ENCODE assay signal across 21 cellular contexts in genomic region chr11:76801736-76802135, GRCh38. TPM values are rescaled to one million over a fixed set of nuclear protein-coding genes. Genes with fewer than 3 reads are reported as not detected.
DNase-seq lines count a peak whose midpoint lies in the region; ATAC-seq and TF ChIP-seq lines count a peak whose summit lies in the region.
"Had no signal": no experiment of that assay in that cellular context is flagged by ENCODE, and none has a peak within 500 bp of the region (broad histone marks: within the 10 kb centered on the region; RNA-seq: fewer than 3 reads in every experiment).

No MANE protein-coding gene starts in this region.

- H3K9me3 ChIP-seq in vagina: no peaks in the 10 kb centered on the region
- H3K9me3 ChIP-seq: BLaER1, SJCRH30, suprapubic skin had no signal

- POLR2A ChIA-PET in activated CD4-positive, alpha-beta T cell treated with anti-CD3 and anti-CD28 coated beads, Interleukin-2, amount 10 ng/mL, durations not matched to agents 7 days and 5 days (lab: Charles Lee): no interaction called here

- H3K27me3 Mint-ChIP-seq in activated CD4-positive, alpha-beta T cell treated with anti-CD3 and anti-CD28 coated beads, Interleukin-2, amount 10 ng/mL, durations not matched to agents 7 days and 5 days: peaks cover 11% of the 10 kb centered on the region
- H3K27me3 Mint-ChIP-seq in activated CD4-positive, alpha-beta T cell treated with anti-CD3 and anti-CD28 coated beads, Interleukin-2, amount 10 ng/mL, durations not matched to agents 24 days and 14 days: peaks cover 28% of the 10 kb centered on the region
- H3K27me3 Mint-ChIP-seq: brain had no signal

- no peak for TF ChIP-seq CTCF in vagina (IDR thresholded peaks at IDR 0.05)

- peaks cover 0 to 4% of the 10 kb centered on the region in 2 donors for H3K36me3 ChIP-seq in vagina
- H3K36me3 ChIP-seq: SJCRH30 had no signal

- no peak overlapping the region for H3K4me3 ChIP-seq in vagina
- H3K4me3 ChIP-seq: BLaER1, SJCRH30, suprapubic skin had no signal

- intact Hi-C loops in activated CD4-positive, alpha-beta T cell treated with anti-CD3 and anti-CD28 coated beads, Interleukin-2, amount 10 ng/mL, durations not matched to agents 24 days and 14 days (cut with micrococcal nuclease): loop anchor here (5.0 to 10.0 kb wide), 3 partner anchors 246 to 567 kb away; partner anchors contain the start of genes GVQW3 and THAP12
- intact Hi-C loops in vagina (cut with DNase I): no loop called here

- H3K4me1 ChIP-seq in vagina: peaks cover 98% of the 10 kb centered on the region
- H3K4me1 ChIP-seq: SJCRH30 had no signal

- H3K27me3 ChIP-seq in vagina: no peaks in the 10 kb centered on the region
- H3K27me3 ChIP-seq: BLaER1, SJCRH30, suprapubic skin had no signal

- CTCF ChIA-PET in activated CD4-positive, alpha-beta T cell treated with anti-CD3 and anti-CD28 coated beads, Interleukin-2, amount 10 ng/mL, durations not matched to agents 7 days and 5 days (lab: Charles Lee): interaction anchor here (0.8 to 2.3 kb wide), 5 partner anchors 9 to 118 kb away, joined by 3 to 7 read pairs (median 5); no protein-coding TSS in a partner anchor

- no peaks in the 10 kb centered on the region for H3K36me3 Mint-ChIP-seq in activated CD4-positive, alpha-beta T cell treated with anti-CD3 and anti-CD28 coated beads, Interleukin-2, amount 10 ng/mL, durations not matched to agents 7 days and 5 days (ENCODE audit: low read depth)
- no peaks in the 10 kb centered on the region for H3K36me3 Mint-ChIP-seq in activated CD4-positive, alpha-beta T cell treated with anti-CD3 and anti-CD28 coated beads, Interleukin-2, amount 10 ng/mL, durations not matched to agents 24 days and 14 days (ENCODE audit: low read depth)
- H3K36me3 Mint-ChIP-seq: memory B cell had no signal

- H3K4me1 Mint-ChIP-seq in activated CD4-positive, alpha-beta T cell treated with anti-CD3 and anti-CD28 coated beads, Interleukin-2, amount 10 ng/mL, durations not matched to agents 7 days and 5 days: peaks cover 41% of the 10 kb centered on the region
- peaks cover 36% of the 10 kb centered on the region for H3K4me1 Mint-ChIP-seq in activated CD4-positive, alpha-beta T cell treated with anti-CD3 and anti-CD28 coated beads, Interleukin-2, amount 10 ng/mL, durations not matched to agents 24 days and 14 days
- H3K4me1 Mint-ChIP-seq: memory B cell had no signal

- DNase-seq in activated CD4-positive, alpha-beta T cell treated with anti-CD3 and anti-CD28 coated beads, Interleukin-2, amount 10 ng/mL, durations not matched to agents 7 days and 5 days: peak; percentile 0
- DNase-seq in activated CD4-positive, alpha-beta T cell treated with anti-CD3 and anti-CD28 coated beads, Interleukin-2, amount 10 ng/mL, durations not matched to agents 24 days and 14 days: no peak
- DNase-seq in NCI-H345 treated with DMSO at 0.1 percent for 48 hours (lab: John Stamatoyannopoulos, UW; ENCODE audit: unreplicated experiment) (peak; percentile 8), hepatic stellate cell (ENCODE audit: low spot score) (peak; percentile 8), vagina (ENCODE audit: extremely low spot score in 2 of 2) (no peak), SIG-M5 treated with dmso at 0.1 percent for 504 hours (lab: John Stamatoyannopoulos, UW; ENCODE audit: unreplicated experiment) (no peak), OCI-M2 (lab: John Stamatoyannopoulos, UW; ENCODE audit: unreplicated experiment) (no peak)
- DNase-seq: ACHN; activated CD4-positive, CD25-positive, alpha-beta regulatory T cell treated with anti-CD3 and anti-CD28 coated beads, Interleukin-2, amount 50 U/mL, for 72 hours; activated gamma-delta T cell treated with Interleukin-2 at 50 U/mL for 16 hours; activated naive CD8-positive, alpha-beta T cell treated with anti-CD3 and anti-CD28 coated beads, Interleukin-2, amount 50 U/mL, for 24 hours; Calu3; H9; NCI-H1436; SJCRH30 had no signal

- no peak overlapping the region for H3K4me3 Mint-ChIP-seq in activated CD4-positive, alpha-beta T cell treated with anti-CD3 and anti-CD28 coated beads, Interleukin-2, amount 10 ng/mL, durations not matched to agents 7 days and 5 days
- H3K4me3 Mint-ChIP-seq in activated CD4-positive, alpha-beta T cell treated with anti-CD3 and anti-CD28 coated beads, Interleukin-2, amount 10 ng/mL, durations not matched to agents 24 days and 14 days: no peak overlapping the region
- H3K4me3 Mint-ChIP-seq: activated naive CD8-positive, alpha-beta T cell treated with anti-CD3 and anti-CD28 coated beads, Interleukin-2, amount 50 U/mL, for 24 hours; brain; H9; memory B cell had no signal

- no peak for ATAC-seq in HG02840 (IDR thresholded peaks at IDR 0.05; ENCODE audit: low FRiP score, unreplicated experiment)
- ATAC-seq: activated naive CD8-positive, alpha-beta T cell treated with anti-CD3 and anti-CD28 coated beads, Interleukin-2, amount 50 U/mL, for 24 hours had no signal

- H3K27ac ChIP-seq in vagina: peak overlapping the region; percentile 84
- H3K27ac ChIP-seq: BLaER1, SJCRH30 had no signal

- TF ChIP-seq POLR2A in vagina (IDR thresholded peaks at IDR 0.05): no peak

- H3K27ac Mint-ChIP-seq in activated CD4-positive, alpha-beta T cell treated with anti-CD3 and anti-CD28 coated beads, Interleukin-2, amount 10 ng/mL, durations not matched to agents 7 days and 5 days: no peak overlapping the region
- H3K27ac Mint-ChIP-seq in activated CD4-positive, alpha-beta T cell treated with anti-CD3 and anti-CD28 coated beads, Interleukin-2, amount 10 ng/mL, durations not matched to agents 24 days and 14 days: no peak overlapping the region
- H3K27ac Mint-ChIP-seq: activated naive CD8-positive, alpha-beta T cell treated with anti-CD3 and anti-CD28 coated beads, Interleukin-2, amount 50 U/mL, for 24 hours; H9; memory B cell; progenitor cell of endocrine pancreas had no signal

- H3K9me3 Mint-ChIP-seq in activated CD4-positive, alpha-beta T cell treated with anti-CD3 and anti-CD28 coated beads, Interleukin-2, amount 10 ng/mL, durations not matched to agents 7 days and 5 days: no peaks in the 10 kb centered on the region
- no peaks in the 10 kb centered on the region for H3K9me3 Mint-ChIP-seq in activated CD4-positive, alpha-beta T cell treated with anti-CD3 and anti-CD28 coated beads, Interleukin-2, amount 10 ng/mL, durations not matched to agents 24 days and 14 days
- H3K9me3 Mint-ChIP-seq: activated naive CD8-positive, alpha-beta T cell treated with anti-CD3 and anti-CD28 coated beads, Interleukin-2, amount 50 U/mL, for 24 hours; brain; H9; memory B cell had no signal

RNA-seq across cellular contexts. Expression of gene TSKU, which starts 18.6 kb away (rescaled TPM):
- 1 to 10 TPM in 1 of 2 experiments, under 1 TPM in 1; 0.99 to 1.3 TPM for total RNA-seq in activated CD4-positive, alpha-beta T cell treated with anti-CD3 and anti-CD28 coated beads, Interleukin-2, amount 10 ng/mL, durations not matched to agents 7 days and 5 days
- 3.4 and 5.2 TPM in 2 replicates for total RNA-seq in activated CD4-positive, alpha-beta T cell treated with anti-CD3 and anti-CD28 coated beads, Interleukin-2, amount 10 ng/mL, durations not matched to agents 24 days and 14 days
- total RNA-seq in vagina: 144 TPM

RNA-seq across cellular contexts. Expression of gene ACER3, which starts 59.0 kb away (rescaled TPM):
- total RNA-seq in activated CD4-positive, alpha-beta T cell treated with anti-CD3 and anti-CD28 coated beads, Interleukin-2, amount 10 ng/mL, durations not matched to agents 7 days and 5 days: 10 to 100 TPM; 10.7 to 12.5 TPM
- total RNA-seq in activated CD4-positive, alpha-beta T cell treated with anti-CD3 and anti-CD28 coated beads, Interleukin-2, amount 10 ng/mL, durations not matched to agents 24 days and 14 days: 12.5 and 13.8 TPM in 2 replicates
- 16.2 TPM for total RNA-seq in vagina

Comparison
In these comparisons a context has a peak if more than half of its experiments do, and no peak if none do; other contexts are left out.
1. DNase-seq: peak in activated CD4-positive, alpha-beta T cell treated with anti-CD3 and anti-CD28 coated beads, Interleukin-2, amount 10 ng/mL, durations not matched to agents 7 days and 5 days (single experiment), NCI-H345 treated with DMSO at 0.1 percent for 48 hours (single experiment) and hepatic stellate cell (single experiment); none in activated CD4-positive, alpha-beta T cell treated with anti-CD3 and anti-CD28 coated beads, Interleukin-2, amount 10 ng/mL, durations not matched to agents 24 days and 14 days (single experiment), vagina (0 of 2), SIG-M5 treated with dmso at 0.1 percent for 504 hours (single experiment) and OCI-M2 (single experiment).
2. RNA of gene TSKU, which starts 18.6 kb away (total RNA-seq): 144 TPM in vagina (single experiment); 3.4 to 5.2 TPM in activated CD4-positive, alpha-beta T cell treated with anti-CD3 and anti-CD28 coated beads, Interleukin-2, amount 10 ng/mL, durations not matched to agents 24 days and 14 days and 0.99 to 1.3 TPM in activated CD4-positive, alpha-beta T cell treated with anti-CD3 and anti-CD28 coated beads, Interleukin-2, amount 10 ng/mL, durations not matched to agents 7 days and 5 days; every median in the first group is over 10 times any median in the second.